In the genomic region with DNA sequence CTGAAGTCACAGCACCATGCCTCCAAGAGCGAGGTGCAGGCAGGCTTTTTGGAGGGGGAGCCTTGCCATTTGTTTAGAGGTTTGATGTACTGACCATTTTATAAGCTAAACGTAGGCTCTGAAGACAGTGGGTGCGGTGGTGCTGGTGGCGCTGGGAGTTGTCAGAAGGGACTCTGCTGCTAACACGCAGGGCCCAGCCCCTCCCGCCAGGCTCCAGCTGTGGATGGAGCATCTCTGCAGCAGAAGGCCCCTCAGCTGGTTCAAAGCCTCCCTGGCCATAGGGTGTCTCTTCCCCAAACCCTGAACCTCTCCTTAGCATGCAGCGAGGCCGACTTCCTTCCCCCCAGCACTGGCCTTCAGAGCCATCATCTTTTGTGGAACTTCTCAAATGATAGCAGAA, we compare ENCODE assay signal across 29 cellular contexts.
"Had no signal": no experiment of that assay in that cellular context is flagged by ENCODE, and none has a peak within 500 bp of the region (broad histone marks: within the 10 kb centered on the region; RNA-seq: fewer than 3 reads in every experiment).

No MANE protein-coding gene starts in this region.

- DNase-seq: naive thymus-derived CD8-positive, alpha-beta T cell; nephron progenitor cell; occipital lobe; ovary; right cardiac atrium; right lobe of liver; sigmoid colon; small intestine; stimulated activated CD4-positive, alpha-beta T cell treated with anti-CD3 and anti-CD28 coated beads, Interleukin-15, amount 100 ng/mL, for 24 hours; stimulated activated CD4-positive, alpha-beta T cell treated with anti-CD3 and anti-CD28 coated beads, Interleukin-2, amount 100 ng/mL, for 24 hours; stimulated activated CD4-positive, alpha-beta T cell treated with anti-CD3 and anti-CD28 coated beads, Interleukin-2, amount 100 ng/mL, for 48 hours; stimulated activated CD4-positive, alpha-beta T cell treated with anti-CD3 and anti-CD28 coated beads, Interleukin-4, amount 100 ng/mL, for 24 hours; stimulated activated naive B cell treated with anti-CD40 and anti-IgM and Interleukin-4, amounts not matched to agents 10 μg/mL and 1 μg/mL and 100 μg/mL, for 72 hours; stimulated activated naive CD8-positive, alpha-beta T cell treated with anti-CD3 and anti-CD28 coated beads, Interleukin-15, amount 100 ng/mL, for 72 hours; stimulated activated naive CD8-positive, alpha-beta T cell treated with anti-CD3 and anti-CD28 coated beads, Interleukin-15, Interleukin-2, amounts not matched to agents 100 U/mL and 50 U/mL, for 24 hours; substantia nigra; testis; tibial artery; transverse colon; upper lobe of right lung; uterus had no signal

- H3K27ac ChIP-seq: ovary, parathyroid adenoma, psoas muscle, right lobe of liver, sigmoid colon, suprapubic skin, testis, tibial artery, transverse colon, upper lobe of right lung, uterus had no signal

- H3K4me1 Mint-ChIP-seq: stimulated activated effector memory CD8-positive, alpha-beta T cell treated with anti-CD3 and anti-CD28 coated beads, Interleukin-12 subunit alpha, Interleukin-12 subunit beta, amount 100 ng/mL, for 72 hours; stimulated activated naive B cell treated with anti-CD40 and anti-IgM and Interleukin-4, amounts not matched to agents 10 μg/mL and 1 μg/mL and 100 μg/mL, for 72 hours; stimulated activated naive CD8-positive, alpha-beta T cell treated with anti-CD3 and anti-CD28 coated beads, Interleukin-15, amount 100 ng/mL, for 72 hours had no signal

- H3K9ac ChIP-seq: parathyroid adenoma had no signal

- H3K27me3 Mint-ChIP-seq: natural killer cell treated with Interleukin-12 subunit alpha and Interleukin-12 subunit beta and Interleukin-15 and Interleukin-18, amount 100 ng/mL, for 72 hours; stimulated activated naive CD8-positive, alpha-beta T cell treated with anti-CD3 and anti-CD28 coated beads, Interleukin-15, amount 100 ng/mL, for 72 hours; type B pancreatic cell had no signal

- H3K4me3 ChIP-seq: ovary, psoas muscle, right lobe of liver, sigmoid colon, suprapubic skin, testis, tibial artery, transverse colon, upper lobe of right lung, uterus had no signal

- H3K36me3 Mint-ChIP-seq: natural killer cell treated with Interleukin-12 subunit alpha and Interleukin-12 subunit beta and Interleukin-15 and Interleukin-18, amount 100 ng/mL, for 72 hours; stimulated activated effector memory CD8-positive, alpha-beta T cell treated with anti-CD3 and anti-CD28 coated beads, Interleukin-12 subunit alpha, Interleukin-12 subunit beta, amount 100 ng/mL, for 72 hours; type B pancreatic cell had no signal

- ATAC-seq: naive thymus-derived CD8-positive, alpha-beta T cell; natural killer cell treated with Interleukin-12 subunit alpha and Interleukin-12 subunit beta and Interleukin-15 and Interleukin-18, amount 100 ng/mL, for 72 hours; psoas muscle; right cardiac atrium; right lobe of liver; stimulated activated effector memory CD8-positive, alpha-beta T cell treated with anti-CD3 and anti-CD28 coated beads, Interleukin-12 subunit alpha, Interleukin-12 subunit beta, amount 100 ng/mL, for 72 hours; stimulated activated naive B cell treated with anti-CD40 and anti-IgM and Interleukin-4, amounts not matched to agents 10 μg/mL and 1 μg/mL and 100 μg/mL, for 72 hours; stimulated activated naive CD8-positive, alpha-beta T cell treated with anti-CD3 and anti-CD28 coated beads, Interleukin-15, amount 100 ng/mL, for 72 hours; stimulated activated naive CD8-positive, alpha-beta T cell treated with anti-CD3 and anti-CD28 coated beads, Interleukin-15, Interleukin-2, amounts not matched to agents 100 U/mL and 50 U/mL, for 24 hours; upper lobe of right lung had no signal

- H3K4me3 Mint-ChIP-seq: naive thymus-derived CD8-positive, alpha-beta T cell; natural killer cell treated with Interleukin-12 subunit alpha and Interleukin-12 subunit beta and Interleukin-15 and Interleukin-18, amount 100 ng/mL, for 72 hours; nephron progenitor cell; neural crest cell; stimulated activated effector memory CD8-positive, alpha-beta T cell treated with anti-CD3 and anti-CD28 coated beads, Interleukin-12 subunit alpha, Interleukin-12 subunit beta, amount 100 ng/mL, for 72 hours; stimulated activated naive B cell treated with anti-CD40 and anti-IgM and Interleukin-4, amounts not matched to agents 10 μg/mL and 1 μg/mL and 100 μg/mL, for 72 hours; stimulated activated naive CD8-positive, alpha-beta T cell treated with anti-CD3 and anti-CD28 coated beads, Interleukin-15, amount 100 ng/mL, for 72 hours; type B pancreatic cell had no signal

- H3K36me3 ChIP-seq: ovary, right lobe of liver, sigmoid colon, suprapubic skin, tibial artery, transverse colon, upper lobe of right lung, uterus had no signal

- H2AFZ ChIP-seq: parathyroid adenoma had no signal

- H3K27ac Mint-ChIP-seq: naive thymus-derived CD8-positive, alpha-beta T cell; natural killer cell treated with Interleukin-12 subunit alpha and Interleukin-12 subunit beta and Interleukin-15 and Interleukin-18, amount 100 ng/mL, for 72 hours; nephron progenitor cell; progenitor cell of endocrine pancreas; stimulated activated effector memory CD8-positive, alpha-beta T cell treated with anti-CD3 and anti-CD28 coated beads, Interleukin-12 subunit alpha, Interleukin-12 subunit beta, amount 100 ng/mL, for 72 hours; stimulated activated naive B cell treated with anti-CD40 and anti-IgM and Interleukin-4, amounts not matched to agents 10 μg/mL and 1 μg/mL and 100 μg/mL, for 72 hours; stimulated activated naive CD8-positive, alpha-beta T cell treated with anti-CD3 and anti-CD28 coated beads, Interleukin-15, amount 100 ng/mL, for 72 hours; type B pancreatic cell had no signal

- H3K9me3 ChIP-seq: ovary, psoas muscle, right lobe of liver, sigmoid colon, suprapubic skin, testis, tibial artery, transverse colon, upper lobe of right lung, uterus had no signal

- H3K9me3 Mint-ChIP-seq: natural killer cell treated with Interleukin-12 subunit alpha and Interleukin-12 subunit beta and Interleukin-15 and Interleukin-18, amount 100 ng/mL, for 72 hours; neural crest cell; type B pancreatic cell had no signal

- H3K27me3 ChIP-seq: ovary, right lobe of liver, testis, transverse colon, uterus had no signal

- H3K4me1 ChIP-seq: parathyroid adenoma, psoas muscle, right lobe of liver, sigmoid colon, testis, tibial artery, transverse colon, upper lobe of right lung, uterus had no signal
